ENCODE assay signal across 20 cellular contexts in genomic region chr1:7572654-7573152, GRCh38.
DNase-seq lines count a peak whose midpoint lies in the region; ATAC-seq and TF ChIP-seq lines count a peak whose summit lies in the region.
"Had no signal": no experiment of that assay in that cellular context is flagged by ENCODE, and none has a peak within 500 bp of the region (broad histone marks: within the 10 kb centered on the region; RNA-seq: fewer than 3 reads in every experiment).

No MANE protein-coding gene starts in this region.

- peaks cover 0 to 56% (median 23%) of the 10 kb centered on the region in 4 donors for H3K4me1 ChIP-seq in right lobe of liver
- H3K4me1 ChIP-seq: psoas muscle had no signal

- intact Hi-C loops in left ventricle myocardium superior (cut with micrococcal nuclease) = no loop called here
- intact Hi-C loops in cardiac septum (cut with DNase I) = no loop called here
- intact Hi-C loops in right lobe of liver (cut with DNase I) = no loop called here

- no peak overlapping the region for H3K4me3 ChIP-seq in right lobe of liver
- H3K4me3 ChIP-seq: lung, psoas muscle had no signal

- TF ChIP-seq CTCF in right lobe of liver (IDR thresholded peaks at IDR 0.05) = no peak

- 9% methylated on average over 4 of the region's 5 CpGs for WGBS in right lobe of liver (ENCODE audit: insufficient coverage, low coverage, low lambda C conversion rate, missing lambda C conversion rate)

- no peaks in the 10 kb centered on the region for H3K36me3 ChIP-seq in right lobe of liver

- DNase-seq in left ventricle myocardium superior = peak; percentile 7
- DNase-seq in cardiac septum (ENCODE audit: low spot score) = no peak
- peak; percentile 8 for DNase-seq in amniotic epithelial cell (ENCODE audit: low read depth)
- DNase-seq in right lobe of liver = peak; percentile 59 to 83 (median 75)
- no peak for DNase-seq in CD1c-positive myeloid dendritic cell (ENCODE audit: extremely low spot score)
- no peak for DNase-seq in cerebellum (ENCODE audit: low spot score)
- no peak for DNase-seq in ecto neural progenitor cell (ENCODE audit: low spot score)
- DNase-seq: activated CD4-positive, alpha-beta T cell treated with anti-CD3 and anti-CD28 coated beads for 36 hours; activated CD8-positive, alpha-beta memory T cell treated with anti-CD3 and anti-CD28 coated beads, Interleukin-2, amount 50 U/mL, for 4 hours; activated gamma-delta T cell treated with Interleukin-2 at 50 U/mL for 16 hours; CD8-positive, alpha-beta T cell; EL; naive thymus-derived CD4-positive, alpha-beta T cell; NCI-H1930; NCI-H526; T-helper 9 cell had no signal

- no peaks in the 10 kb centered on the region for H3K9me3 ChIP-seq in right lobe of liver
- H3K9me3 ChIP-seq: psoas muscle had no signal

- no peaks in the 10 kb centered on the region for H3K27me3 ChIP-seq in right lobe of liver

- TF ChIP-seq POLR2A in right lobe of liver (IDR thresholded peaks at IDR 0.05) = no peak

- H3K27ac ChIP-seq in right lobe of liver = peak overlapping the region in 2 of 3 donors; percentile 85 to 86
- H3K27ac ChIP-seq: psoas muscle had no signal

- ATAC-seq in left ventricle myocardium superior (no peak), right lobe of liver (peak; percentile 17 to 39 (median 36)), GM18858 (IDR thresholded peaks at IDR 0.05; ENCODE audit: unreplicated experiment) (no peak)
- ATAC-seq: activated CD4-positive, alpha-beta T cell treated with anti-CD3 and anti-CD28 coated beads for 36 hours; CD8-positive, alpha-beta T cell; naive thymus-derived CD4-positive, alpha-beta T cell; psoas muscle; stimulated activated memory B cell treated with anti-CD40 and anti-IgM and Interleukin-4, amounts not matched to agents 10 μg/mL and 1 μg/mL and 100 μg/mL, for 72 hours had no signal

Comparison
In these comparisons a context has a peak if more than half of its experiments do, and no peak if none do; other contexts are left out.
1. DNase-seq: peak in left ventricle myocardium superior (single experiment), amniotic epithelial cell (single experiment) and right lobe of liver (3 of 3); none in cardiac septum (single experiment), CD1c-positive myeloid dendritic cell (single experiment), cerebellum (single experiment) and ecto neural progenitor cell (single experiment).
2. ATAC-seq: peak in right lobe of liver (4 of 4); none in left ventricle myocardium superior (single experiment) and GM18858 (single experiment).